9 cellular contexts compared by ENCODE assay signal in the genomic region with DNA sequence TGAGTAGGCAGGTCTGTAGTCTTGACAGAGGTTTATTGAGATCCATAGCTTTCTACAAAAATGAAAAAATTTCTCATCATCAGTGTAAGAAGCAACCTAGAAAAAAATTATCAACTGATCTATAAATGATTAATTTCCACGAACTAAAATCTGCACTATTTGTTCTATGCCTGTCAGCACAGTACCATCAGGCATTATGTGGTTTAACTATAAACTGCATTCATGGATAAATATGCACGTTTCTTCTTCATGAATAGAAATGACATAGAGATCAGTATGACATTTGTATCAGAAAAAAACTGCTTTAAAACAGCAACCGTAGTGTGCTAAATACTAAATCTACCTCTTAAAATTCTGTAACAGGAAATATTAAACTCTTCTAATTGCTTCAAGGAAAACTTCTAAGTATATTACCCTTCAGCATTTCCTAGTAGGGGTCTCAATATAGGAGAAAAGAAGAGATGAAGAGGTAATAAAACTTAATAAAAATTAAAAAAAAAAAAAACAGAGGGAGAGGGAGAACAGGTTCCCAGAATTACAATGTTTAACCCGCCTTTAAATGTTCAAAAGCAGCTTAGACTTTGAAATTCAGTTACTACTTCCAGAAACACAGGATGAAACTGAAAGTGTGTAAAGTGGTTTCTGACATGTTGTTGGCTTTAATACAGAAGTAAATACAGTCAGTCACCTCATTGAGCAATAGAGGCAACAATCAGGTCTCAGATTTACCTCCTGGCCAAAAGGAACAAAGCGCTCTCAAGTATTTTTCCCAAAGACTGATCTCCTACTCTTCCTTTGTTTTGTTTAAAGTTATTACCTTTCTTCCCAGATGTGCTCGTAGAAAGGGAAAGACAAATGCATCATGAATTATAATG.
DNase-seq lines count a peak whose midpoint lies in the region; ATAC-seq lines count a peak whose summit lies in the region.
"Had no signal": no experiment of that assay in that cellular context is flagged by ENCODE, and none has a peak within 500 bp of the region (broad histone marks: within the 10 kb centered on the region; RNA-seq: fewer than 3 reads in every experiment).

No MANE protein-coding gene starts in this region.

- no peak overlapping the region for H3K27ac ChIP-seq in right cardiac atrium (ENCODE audit: low read length)
- H3K27ac ChIP-seq: 22Rv1 had no signal

- peaks cover 5% of the 10 kb centered on the region for H3K9me3 Mint-ChIP-seq in T-helper 2 cell treated with Interferon-gamma antibody and Interleukin-4, amounts not matched to agents 5 μg/mL and 100 μg/mL, for 36 hours
- H3K9me3 Mint-ChIP-seq in natural killer cell treated with Interleukin-12 subunit alpha and Interleukin-12 subunit beta and Interleukin-15 and Interleukin-18, amount 100 ng/mL, for 72 hours, result peaks cover under 1% of the 10 kb centered on the region

- H3K36me3 Mint-ChIP-seq in T-helper 2 cell treated with Interferon-gamma antibody and Interleukin-4, amounts not matched to agents 5 μg/mL and 100 μg/mL, for 36 hours (ENCODE audit: low read depth), result peaks cover 24% of the 10 kb centered on the region
- H3K36me3 Mint-ChIP-seq in natural killer cell treated with Interleukin-12 subunit alpha and Interleukin-12 subunit beta and Interleukin-15 and Interleukin-18, amount 100 ng/mL, for 72 hours, result peaks cover 4% of the 10 kb centered on the region

- H3K4me3 Mint-ChIP-seq in T-helper 2 cell treated with Interferon-gamma antibody and Interleukin-4, amounts not matched to agents 5 μg/mL and 100 μg/mL, for 36 hours, result peak overlapping the region; percentile 63
- H3K4me3 Mint-ChIP-seq in natural killer cell treated with Interleukin-12 subunit alpha and Interleukin-12 subunit beta and Interleukin-15 and Interleukin-18, amount 100 ng/mL, for 72 hours, result peak overlapping the region; percentile 31

- no peaks in the 10 kb centered on the region for H3K9me3 ChIP-seq in right cardiac atrium (ENCODE audit: control insufficient read depth, low read length)

- H3K27ac Mint-ChIP-seq in T-helper 2 cell treated with Interferon-gamma antibody and Interleukin-4, amounts not matched to agents 5 μg/mL and 100 μg/mL, for 36 hours, result peak overlapping the region; percentile 60
- peak overlapping the region in 1 of 2 donors; percentile 33 for H3K27ac Mint-ChIP-seq in natural killer cell treated with Interleukin-12 subunit alpha and Interleukin-12 subunit beta and Interleukin-15 and Interleukin-18, amount 100 ng/mL, for 72 hours

- ATAC-seq in HG03064 (IDR thresholded peaks at IDR 0.05; ENCODE audit: low read depth, unreplicated experiment), result peak; percentile 68
- ATAC-seq in natural killer cell treated with Interleukin-12 subunit alpha and Interleukin-12 subunit beta and Interleukin-15 and Interleukin-18, amount 100 ng/mL, for 72 hours, result no peak
- ATAC-seq in right cardiac atrium, result no peak

- DNase-seq in NCI-H2029 (lab: John Stamatoyannopoulos, UW), result peak; percentile 10
- DNase-seq in NCI-H2029 treated with DMSO at 0.1 percent for 48 hours (lab: John Stamatoyannopoulos, UW), result no peak
- no peak for DNase-seq in T-helper 2 cell treated with Interferon-gamma antibody and Interleukin-4, amounts not matched to agents 5 μg/mL and 100 μg/mL, for 36 hours (ENCODE audit: low spot score)
- DNase-seq in natural killer cell treated with Interleukin-12 subunit alpha and Interleukin-12 subunit beta and Interleukin-15 and Interleukin-18, amount 100 ng/mL, for 72 hours (ENCODE audit: low spot score), result no peak
- no peak for DNase-seq in inferior parietal cortex (ENCODE audit: extremely low spot score)
- no peak for DNase-seq in Ammon's horn (ENCODE audit: low spot score)
- DNase-seq in right cardiac atrium, result no peak

- no peak overlapping the region for H3K4me3 ChIP-seq in right cardiac atrium (ENCODE audit: low read length)

- 67% methylated on average over 6 of the region's 6 CpGs for WGBS in right cardiac atrium

- intact Hi-C loops in right cardiac atrium (cut with DNase I), result no loop called here

- no peaks in the 10 kb centered on the region for H3K27me3 ChIP-seq in right cardiac atrium (ENCODE audit: control insufficient read depth, insufficient read depth)

- H3K4me1 ChIP-seq in right cardiac atrium (ENCODE audit: control insufficient read depth, insufficient read depth, low read length), result no peaks in the 10 kb centered on the region

- no peaks in the 10 kb centered on the region for H3K27me3 Mint-ChIP-seq in T-helper 2 cell treated with Interferon-gamma antibody and Interleukin-4, amounts not matched to agents 5 μg/mL and 100 μg/mL, for 36 hours (ENCODE audit: low read depth)
- no peaks in the 10 kb centered on the region for H3K27me3 Mint-ChIP-seq in natural killer cell treated with Interleukin-12 subunit alpha and Interleukin-12 subunit beta and Interleukin-15 and Interleukin-18, amount 100 ng/mL, for 72 hours

- H3K4me1 Mint-ChIP-seq in T-helper 2 cell treated with Interferon-gamma antibody and Interleukin-4, amounts not matched to agents 5 μg/mL and 100 μg/mL, for 36 hours (ENCODE audit: low read depth), result peaks cover 48% of the 10 kb centered on the region
- H3K4me1 Mint-ChIP-seq in natural killer cell treated with Interleukin-12 subunit alpha and Interleukin-12 subunit beta and Interleukin-15 and Interleukin-18, amount 100 ng/mL, for 72 hours (ENCODE audit: low read depth in 2 of 2), result peaks cover 10 to 17% of the 10 kb centered on the region in 2 donors
